Comparison of ENCODE assay signal across 1 cellular context in genomic region chr6:17088091-17088611, GRCh38.
TF ChIP-seq lines count a peak whose summit lies in the region.

No MANE protein-coding gene starts in this region.

TF ChIP-seq in HEK293, 187 proteins besides CTCF, POLR2A, EP300 and RAD21 (continued from another document):
- TF ChIP-seq ZNF518A (tag by site-specific recombination; conservative IDR thresholded peaks at IDR 0.05; ENCODE audit: low read depth) = peak; percentile 88
- no peak for TF ChIP-seq ZBTB17 (tag by site-specific recombination; IDR thresholded peaks at IDR 0.05)
- TF ChIP-seq ZNF530 (tag by site-specific recombination; IDR thresholded peaks at IDR 0.05; ENCODE audit: low read depth) = 0 out of 2 replicates have a peak, but pooled peaks have one; percentile 44
- 0 out of 2 replicates have a peak, but pooled peaks have one; percentile 44 for TF ChIP-seq ZNF266 (tag by site-specific recombination; IDR thresholded peaks at IDR 0.05; ENCODE audit: low read depth)
- 0 out of 2 replicates have a peak, but pooled peaks have one; percentile 60 for TF ChIP-seq REST (tag by site-specific recombination; IDR thresholded peaks at IDR 0.05)
- TF ChIP-seq, protein P1, sequence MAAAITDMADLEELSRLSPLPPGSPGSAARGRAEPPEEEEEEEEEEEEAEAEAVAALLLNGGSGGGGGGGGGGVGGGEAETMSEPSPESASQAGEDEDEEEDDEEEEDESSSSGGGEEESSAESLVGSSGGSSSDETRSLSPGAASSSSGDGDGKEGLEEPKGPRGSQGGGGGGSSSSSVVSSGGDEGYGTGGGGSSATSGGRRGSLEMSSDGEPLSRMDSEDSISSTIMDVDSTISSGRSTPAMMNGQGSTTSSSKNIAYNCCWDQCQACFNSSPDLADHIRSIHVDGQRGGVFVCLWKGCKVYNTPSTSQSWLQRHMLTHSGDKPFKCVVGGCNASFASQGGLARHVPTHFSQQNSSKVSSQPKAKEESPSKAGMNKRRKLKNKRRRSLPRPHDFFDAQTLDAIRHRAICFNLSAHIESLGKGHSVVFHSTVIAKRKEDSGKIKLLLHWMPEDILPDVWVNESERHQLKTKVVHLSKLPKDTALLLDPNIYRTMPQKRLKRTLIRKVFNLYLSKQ (tag by site-specific recombination; IDR thresholded peaks at IDR 0.05; ENCODE audit: borderline replicate concordance) = 0 out of 2 replicates have a peak, but pooled peaks have one; percentile 8
- peak; percentile 70 for TF ChIP-seq ZNF433 (tag by site-specific recombination; IDR thresholded peaks at IDR 0.05; ENCODE audit: low read depth)
- TF ChIP-seq ZNF555 (tag by site-specific recombination; conservative IDR thresholded peaks at IDR 0.05) = peak; percentile 74
- no peak for TF ChIP-seq GFI1B (tag by site-specific recombination; IDR thresholded peaks at IDR 0.05)
- TF ChIP-seq KLF7 (tag by site-specific recombination; IDR thresholded peaks at IDR 0.05; ENCODE audit: borderline replicate concordance) = no peak
- TF ChIP-seq, protein P2, sequence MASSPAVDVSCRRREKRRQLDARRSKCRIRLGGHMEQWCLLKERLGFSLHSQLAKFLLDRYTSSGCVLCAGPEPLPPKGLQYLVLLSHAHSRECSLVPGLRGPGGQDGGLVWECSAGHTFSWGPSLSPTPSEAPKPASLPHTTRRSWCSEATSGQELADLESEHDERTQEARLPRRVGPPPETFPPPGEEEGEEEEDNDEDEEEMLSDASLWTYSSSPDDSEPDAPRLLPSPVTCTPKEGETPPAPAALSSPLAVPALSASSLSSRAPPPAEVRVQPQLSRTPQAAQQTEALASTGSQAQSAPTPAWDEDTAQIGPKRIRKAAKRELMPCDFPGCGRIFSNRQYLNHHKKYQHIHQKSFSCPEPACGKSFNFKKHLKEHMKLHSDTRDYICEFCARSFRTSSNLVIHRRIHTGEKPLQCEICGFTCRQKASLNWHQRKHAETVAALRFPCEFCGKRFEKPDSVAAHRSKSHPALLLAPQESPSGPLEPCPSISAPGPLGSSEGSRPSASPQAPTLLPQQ (tag by site-specific recombination; IDR thresholded peaks at IDR 0.05) = no peak
- TF ChIP-seq, protein P3, sequence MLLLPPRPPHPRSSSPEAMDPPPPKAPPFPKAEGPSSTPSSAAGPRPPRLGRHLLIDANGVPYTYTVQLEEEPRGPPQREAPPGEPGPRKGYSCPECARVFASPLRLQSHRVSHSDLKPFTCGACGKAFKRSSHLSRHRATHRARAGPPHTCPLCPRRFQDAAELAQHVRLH (tag by site-specific recombination; IDR thresholded peaks at IDR 0.05) = peak; percentile 33; the same call in 1 of the 2 replicates
- TF ChIP-seq ZNF792 (tag by site-specific recombination; IDR thresholded peaks at IDR 0.05) = no peak
- TF ChIP-seq ZNF426 (tag by site-specific recombination; IDR thresholded peaks at IDR 0.05) = peak; percentile 80
- TF ChIP-seq ZNF10 (tag by site-specific recombination; IDR thresholded peaks at IDR 0.05) = peak; percentile 89
- peak; percentile 49 for TF ChIP-seq ZNF629 (tag by site-specific recombination; IDR thresholded peaks at IDR 0.05)
- peak; percentile 40; the same call in 1 of the 2 replicates for TF ChIP-seq ZNF140 (tag by site-specific recombination; IDR thresholded peaks at IDR 0.05)
- TF ChIP-seq ZBTB8A (tag by site-specific recombination; IDR thresholded peaks at IDR 0.05) = peak; percentile 74; the same call in 1 of the 2 replicates
- peak; percentile 64 for TF ChIP-seq ZNF623 (tag by site-specific recombination; IDR thresholded peaks at IDR 0.05)
- TF ChIP-seq, protein P4, sequence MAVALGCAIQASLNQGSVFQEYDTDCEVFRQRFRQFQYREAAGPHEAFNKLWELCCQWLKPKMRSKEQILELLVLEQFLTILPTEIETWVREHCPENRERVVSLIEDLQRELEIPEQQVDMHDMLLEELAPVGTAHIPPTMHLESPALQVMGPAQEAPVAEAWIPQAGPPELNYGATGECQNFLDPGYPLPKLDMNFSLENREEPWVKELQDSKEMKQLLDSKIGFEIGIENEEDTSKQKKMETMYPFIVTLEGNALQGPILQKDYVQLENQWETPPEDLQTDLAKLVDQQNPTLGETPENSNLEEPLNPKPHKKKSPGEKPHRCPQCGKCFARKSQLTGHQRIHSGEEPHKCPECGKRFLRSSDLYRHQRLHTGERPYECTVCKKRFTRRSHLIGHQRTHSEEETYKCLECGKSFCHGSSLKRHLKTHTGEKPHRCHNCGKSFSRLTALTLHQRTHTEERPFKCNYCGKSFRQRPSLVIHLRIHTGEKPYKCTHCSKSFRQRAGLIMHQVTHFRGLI (tag by site-specific recombination; IDR thresholded peaks at IDR 0.05) = no peak
- peak; percentile 60 for TF ChIP-seq ZXDB (tag by site-specific recombination; IDR thresholded peaks at IDR 0.05)
- TF ChIP-seq ZNF596 (tag by site-specific recombination; IDR thresholded peaks at IDR 0.05) = no peak
- peak; percentile 34 for TF ChIP-seq ZNF654 (tag by site-specific recombination; IDR thresholded peaks at IDR 0.05; ENCODE audit: low read depth)
- TF ChIP-seq ZNF510 (tag by site-specific recombination; IDR thresholded peaks at IDR 0.05; ENCODE audit: insufficient replicate concordance) = peak; percentile 69
- 0 out of 2 replicates have a peak, but pooled peaks have one; percentile 35 for TF ChIP-seq ZNF514 (tag by site-specific recombination; IDR thresholded peaks at IDR 0.05)
- TF ChIP-seq ZNF302 (tag by site-specific recombination; IDR thresholded peaks at IDR 0.05; ENCODE audit: low read depth) = no peak
- TF ChIP-seq, protein P5, sequence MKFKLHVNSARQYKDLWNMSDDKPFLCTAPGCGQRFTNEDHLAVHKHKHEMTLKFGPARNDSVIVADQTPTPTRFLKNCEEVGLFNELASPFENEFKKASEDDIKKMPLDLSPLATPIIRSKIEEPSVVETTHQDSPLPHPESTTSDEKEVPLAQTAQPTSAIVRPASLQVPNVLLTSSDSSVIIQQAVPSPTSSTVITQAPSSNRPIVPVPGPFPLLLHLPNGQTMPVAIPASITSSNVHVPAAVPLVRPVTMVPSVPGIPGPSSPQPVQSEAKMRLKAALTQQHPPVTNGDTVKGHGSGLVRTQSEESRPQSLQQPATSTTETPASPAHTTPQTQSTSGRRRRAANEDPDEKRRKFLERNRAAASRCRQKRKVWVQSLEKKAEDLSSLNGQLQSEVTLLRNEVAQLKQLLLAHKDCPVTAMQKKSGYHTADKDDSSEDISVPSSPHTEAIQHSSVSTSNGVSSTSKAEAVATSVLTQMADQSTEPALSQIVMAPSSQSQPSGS (tag by site-specific recombination; IDR thresholded peaks at IDR 0.05; ENCODE audit: low read depth) = no peak
- TF ChIP-seq, protein P6, sequence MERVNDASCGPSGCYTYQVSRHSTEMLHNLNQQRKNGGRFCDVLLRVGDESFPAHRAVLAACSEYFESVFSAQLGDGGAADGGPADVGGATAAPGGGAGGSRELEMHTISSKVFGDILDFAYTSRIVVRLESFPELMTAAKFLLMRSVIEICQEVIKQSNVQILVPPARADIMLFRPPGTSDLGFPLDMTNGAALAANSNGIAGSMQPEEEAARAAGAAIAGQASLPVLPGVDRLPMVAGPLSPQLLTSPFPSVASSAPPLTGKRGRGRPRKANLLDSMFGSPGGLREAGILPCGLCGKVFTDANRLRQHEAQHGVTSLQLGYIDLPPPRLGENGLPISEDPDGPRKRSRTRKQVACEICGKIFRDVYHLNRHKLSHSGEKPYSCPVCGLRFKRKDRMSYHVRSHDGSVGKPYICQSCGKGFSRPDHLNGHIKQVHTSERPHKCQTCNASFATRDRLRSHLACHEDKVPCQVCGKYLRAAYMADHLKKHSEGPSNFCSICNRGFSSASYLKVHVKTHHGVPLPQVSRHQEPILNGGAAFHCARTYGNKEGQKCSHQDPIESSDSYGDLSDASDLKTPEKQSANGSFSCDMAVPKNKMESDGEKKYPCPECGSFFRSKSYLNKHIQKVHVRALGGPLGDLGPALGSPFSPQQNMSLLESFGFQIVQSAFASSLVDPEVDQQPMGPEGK (tag by site-specific recombination; IDR thresholded peaks at IDR 0.05) = no peak
